In genomic region chr4:165766976-165767375, GRCh38 we compare ENCODE assay signal across 19 cellular contexts.
DNase-seq lines count a peak whose midpoint lies in the region; ATAC-seq and TF ChIP-seq lines count a peak whose summit lies in the region.
"Had no signal": no experiment of that assay in that cellular context is flagged by ENCODE, and none has a peak within 500 bp of the region (broad histone marks: within the 10 kb centered on the region; RNA-seq: fewer than 3 reads in every experiment).

No MANE protein-coding gene starts in this region.

- peak overlapping the region; percentile 95 for H3K27ac Mint-ChIP-seq in endothelial cell (ENCODE audit: unreplicated experiment)
- no peak overlapping the region for H3K27ac Mint-ChIP-seq in stimulated activated naive CD8-positive, alpha-beta T cell treated with anti-CD3 and anti-CD28 coated beads, Interleukin-15, amount 100 ng/mL, for 72 hours
- H3K27ac Mint-ChIP-seq: B cell; CD8-positive, alpha-beta T cell; HFFc6; IgD-negative memory B cell had no signal

- H3K27me3 Mint-ChIP-seq in endothelial cell (ENCODE audit: unreplicated experiment) = peaks cover 5% of the 10 kb centered on the region
- no peaks in the 10 kb centered on the region for H3K27me3 Mint-ChIP-seq in stimulated activated naive CD8-positive, alpha-beta T cell treated with anti-CD3 and anti-CD28 coated beads, Interleukin-15, amount 100 ng/mL, for 72 hours
- H3K27me3 Mint-ChIP-seq: B cell, IgD-negative memory B cell had no signal

- no peaks in the 10 kb centered on the region for H3K27me3 ChIP-seq in esophagus squamous epithelium
- H3K27me3 ChIP-seq: BLaER1 treated with 17β-estradiol and CSF1 and Interleukin-3, amounts not matched to agents 10 nM and 100 nM had no signal

- H3K27ac ChIP-seq in esophagus squamous epithelium = no peak overlapping the region
- H3K27ac ChIP-seq: BLaER1 treated with 17β-estradiol and CSF1 and Interleukin-3, amounts not matched to agents 10 nM and 100 nM had no signal

- TF ChIP-seq CTCF in endothelial cell (IDR thresholded peaks at IDR 0.05; ENCODE audit: unreplicated experiment) (no peak), esophagus squamous epithelium (IDR thresholded peaks at IDR 0.05) (no peak)

- no peak overlapping the region for H3K4me3 Mint-ChIP-seq in endothelial cell (ENCODE audit: unreplicated experiment)
- no peak overlapping the region for H3K4me3 Mint-ChIP-seq in stimulated activated naive CD8-positive, alpha-beta T cell treated with anti-CD3 and anti-CD28 coated beads, Interleukin-15, amount 100 ng/mL, for 72 hours
- H3K4me3 Mint-ChIP-seq: B cell; CD8-positive, alpha-beta T cell; HFFc6; IgD-negative memory B cell had no signal

- intact Hi-C loops in esophagus squamous epithelium (cut with DNase I) = no loop called here

- H3K9me3 ChIP-seq in esophagus squamous epithelium = no peaks in the 10 kb centered on the region
- H3K9me3 ChIP-seq: BLaER1 treated with 17β-estradiol and CSF1 and Interleukin-3, amounts not matched to agents 10 nM and 100 nM had no signal

- no peak for TF ChIP-seq POLR2A in esophagus squamous epithelium (IDR thresholded peaks at IDR 0.05)

- no peak for ATAC-seq in HG03196 (IDR thresholded peaks at IDR 0.05; ENCODE audit: unreplicated experiment)
- no peak for ATAC-seq in stimulated activated naive CD8-positive, alpha-beta T cell treated with anti-CD3 and anti-CD28 coated beads, Interleukin-15, amount 100 ng/mL, for 72 hours
- ATAC-seq: CD8-positive, alpha-beta T cell; HCT116 had no signal

- H3K9me3 Mint-ChIP-seq in endothelial cell (ENCODE audit: unreplicated experiment) = no peaks in the 10 kb centered on the region
- no peaks in the 10 kb centered on the region for H3K9me3 Mint-ChIP-seq in stimulated activated naive CD8-positive, alpha-beta T cell treated with anti-CD3 and anti-CD28 coated beads, Interleukin-15, amount 100 ng/mL, for 72 hours
- H3K9me3 Mint-ChIP-seq: CD8-positive, alpha-beta T cell had no signal

- H3K4me1 ChIP-seq in esophagus squamous epithelium = no peaks in the 10 kb centered on the region
- H3K4me1 ChIP-seq: BLaER1 treated with 17β-estradiol and CSF1 and Interleukin-3, amounts not matched to agents 10 nM and 100 nM had no signal

- DNase-seq in DMS53 treated with DMSO at 0.1 percent for 48 hours (lab: John Stamatoyannopoulos, UW; ENCODE audit: unreplicated experiment) (peak; percentile 22), NCI-H69 (lab: John Stamatoyannopoulos, UW) (peak; percentile 20), endothelial cell (ENCODE audit: low spot score) (no peak), esophagus squamous epithelium (lab: John Stamatoyannopoulos, UW) (no peak), cerebellum (ENCODE audit: low spot score) (no peak)
- no peak for DNase-seq in stimulated activated naive CD8-positive, alpha-beta T cell treated with anti-CD3 and anti-CD28 coated beads, Interleukin-15, amount 100 ng/mL, for 72 hours
- DNase-seq: Calu3; CD8-positive, alpha-beta T cell; DMS 273 treated with DMSO at 0.1 percent for 48 hours; DMS79; GDM1; GOT3; H7; HFFc6 had no signal

- no peak overlapping the region for H3K4me3 ChIP-seq in esophagus squamous epithelium
- H3K4me3 ChIP-seq: BLaER1 treated with 17β-estradiol and CSF1 and Interleukin-3, amounts not matched to agents 10 nM and 100 nM had no signal

- H3K4me1 Mint-ChIP-seq in endothelial cell (ENCODE audit: unreplicated experiment) = peaks cover 42% of the 10 kb centered on the region
- H3K4me1 Mint-ChIP-seq in stimulated activated naive CD8-positive, alpha-beta T cell treated with anti-CD3 and anti-CD28 coated beads, Interleukin-15, amount 100 ng/mL, for 72 hours = no peaks in the 10 kb centered on the region
- H3K4me1 Mint-ChIP-seq: B cell, IgD-negative memory B cell had no signal

- no peaks in the 10 kb centered on the region for H3K36me3 ChIP-seq in esophagus squamous epithelium
- H3K36me3 ChIP-seq: BLaER1 treated with 17β-estradiol and CSF1 and Interleukin-3, amounts not matched to agents 10 nM and 100 nM had no signal

- WGBS in esophagus squamous epithelium, 2 donors = 10 to 22% methylated on average over 2 of the region's 2 CpGs

- no peaks in the 10 kb centered on the region for H3K36me3 Mint-ChIP-seq in endothelial cell (ENCODE audit: low read depth, unreplicated experiment)
- H3K36me3 Mint-ChIP-seq: CD8-positive, alpha-beta T cell; IgD-negative memory B cell had no signal

Comparison
In these comparisons a context has a peak if more than half of its experiments do, and no peak if none do; other contexts are left out.
1. DNase-seq: peak in DMS53 treated with DMSO at 0.1 percent for 48 hours (single experiment) and NCI-H69 (single experiment); none in endothelial cell (single experiment), stimulated activated naive CD8-positive, alpha-beta T cell treated with anti-CD3 and anti-CD28 coated beads, Interleukin-15, amount 100 ng/mL, for 72 hours (0 of 2), esophagus squamous epithelium (single experiment) and cerebellum (single experiment).